Comparison of ENCODE assay signal across 15 cellular contexts in the genomic region with DNA sequence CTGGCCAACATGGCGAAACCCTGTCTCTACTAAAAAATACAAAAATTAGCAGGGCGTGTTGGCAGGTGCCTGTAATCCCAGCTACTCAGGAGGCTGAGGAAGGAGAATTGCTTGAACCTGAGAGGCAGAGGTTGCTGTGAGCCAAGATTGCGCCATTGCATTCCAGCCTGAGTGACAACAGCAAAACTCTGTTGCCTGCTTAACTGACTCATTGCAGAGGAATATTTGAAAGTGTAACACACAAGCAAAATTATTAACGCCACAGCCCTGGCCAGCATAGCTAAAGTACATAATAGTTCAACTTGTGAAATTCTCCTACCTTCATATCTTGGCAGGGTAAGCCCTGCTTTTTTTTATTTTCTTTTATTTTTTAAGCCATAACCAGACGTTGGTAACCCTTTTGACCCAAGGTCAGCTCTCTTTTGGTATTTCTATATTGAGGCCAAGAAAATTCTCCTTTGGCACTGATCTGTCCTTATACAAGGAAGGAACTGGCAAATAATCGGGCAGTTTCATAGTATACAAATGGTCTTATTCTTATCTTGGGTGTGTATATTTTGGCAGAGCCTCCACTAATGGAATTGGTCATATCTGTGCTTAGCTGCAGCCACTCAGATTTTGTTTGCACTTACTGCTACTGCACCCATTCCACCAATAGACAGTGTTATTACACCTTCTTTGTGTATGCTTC. TPM values are rescaled to one million over a fixed set of nuclear protein-coding genes. Genes with fewer than 3 reads are reported as not detected.
DNase-seq lines count a peak whose midpoint lies in the region; ATAC-seq and TF ChIP-seq lines count a peak whose summit lies in the region.
"Had no signal": no experiment of that assay in that cellular context is flagged by ENCODE, and none has a peak within 500 bp of the region (broad histone marks: within the 10 kb centered on the region; RNA-seq: fewer than 3 reads in every experiment).

No MANE protein-coding gene starts in this region.

- H3K27ac Mint-ChIP-seq in MCF 10A (ENCODE audit: low read depth, unreplicated experiment), result peak overlapping the region; percentile 85
- H3K27ac Mint-ChIP-seq: dendritic cell treated with granulocyte-macrophage colony-stimulating factor and Interleukin-4, amounts not matched to agents 40 ng/mL and 50 ng/mL, for 4 days had no signal

- peaks cover 34 to 62% (median 46%) of the 10 kb centered on the region in 4 donors for H3K4me1 ChIP-seq in upper lobe of left lung

- TF ChIP-seq POLR2A in upper lobe of left lung (IDR thresholded peaks at IDR 0.05), result no peak

- H3K27me3 ChIP-seq in kidney epithelial cell (ENCODE audit: control insufficient read depth, insufficient read depth, low read length) (no peaks in the 10 kb centered on the region), upper lobe of left lung (no peaks in the 10 kb centered on the region)

- H3K36me3 Mint-ChIP-seq in MCF 10A (ENCODE audit: insufficient read depth, unreplicated experiment), result peaks cover 6% of the 10 kb centered on the region

- intact Hi-C loops in MCF 10A (cut with micrococcal nuclease), result loop anchor here (5.0 kb wide), 1 partner anchor 122 kb away; no protein-coding TSS in a partner anchor

- H3K36me3 ChIP-seq in kidney epithelial cell (ENCODE audit: control insufficient read depth, insufficient read depth, low read length) (no peaks in the 10 kb centered on the region), upper lobe of left lung (no peaks in the 10 kb centered on the region)

- H3K9me3 Mint-ChIP-seq in MCF 10A (ENCODE audit: unreplicated experiment), result peaks cover 8% of the 10 kb centered on the region
- H3K9me3 Mint-ChIP-seq: dendritic cell treated with granulocyte-macrophage colony-stimulating factor and Interleukin-4, amounts not matched to agents 40 ng/mL and 50 ng/mL, for 4 days had no signal

- peak in 2 of 4 donors; percentile 59 to 69 for TF ChIP-seq EP300 in upper lobe of left lung (IDR thresholded peaks at IDR 0.05)

- H3K4me1 Mint-ChIP-seq in MCF 10A (ENCODE audit: insufficient read depth, unreplicated experiment), result peaks cover 36% of the 10 kb centered on the region

- H3K4me3 ChIP-seq in kidney epithelial cell (ENCODE audit: low read depth, low read length) (no peak overlapping the region), upper lobe of left lung (no peak overlapping the region)

- CTCF ChIA-PET in MCF 10A (lab: Yijun Ruan, JAX), result interaction anchor here (0.7 to 1.6 kb wide), 5 partner anchors 29 to 995 kb away, joined by 3 to 5 read pairs (median 4); no protein-coding TSS in a partner anchor

- DNase-seq in HT1080 (ENCODE audit: low read depth), result peak; percentile 62
- peak; percentile 85 for DNase-seq in MCF 10A (ENCODE audit: unreplicated experiment)
- DNase-seq in kidney epithelial cell (ENCODE audit: low read depth), result peak; percentile 56
- DNase-seq in upper lobe of left lung, result peak in 1 of 2 donors; percentile 86
- DNase-seq in DMS 273 treated with DMSO at 0.1 percent for 48 hours (lab: John Stamatoyannopoulos, UW), result no peak
- no peak for DNase-seq in NCI-H187 (lab: John Stamatoyannopoulos, UW)
- DNase-seq in NCI-H1694 (lab: John Stamatoyannopoulos, UW), result no peak
- DNase-seq: activated T-cell treated with anti-CD3 and anti-CD28 coated beads for 4 hours; DND-41; islet precursor cell; NCI-H510A treated with DMSO at 0.1 percent for 48 hours; stimulated activated naive CD4-positive, alpha-beta T cell had no signal

- no peaks in the 10 kb centered on the region for H3K27me3 Mint-ChIP-seq in MCF 10A (ENCODE audit: insufficient read depth, unreplicated experiment)
- H3K27me3 Mint-ChIP-seq: dendritic cell treated with granulocyte-macrophage colony-stimulating factor and Interleukin-4, amounts not matched to agents 40 ng/mL and 50 ng/mL, for 4 days had no signal

- H3K9me3 ChIP-seq in upper lobe of left lung, result no peaks in the 10 kb centered on the region

- H3K4me3 Mint-ChIP-seq in MCF 10A (ENCODE audit: unreplicated experiment), result no peak overlapping the region
- H3K4me3 Mint-ChIP-seq: dendritic cell treated with granulocyte-macrophage colony-stimulating factor and Interleukin-4, amounts not matched to agents 40 ng/mL and 50 ng/mL, for 4 days had no signal

- TF ChIP-seq CTCF in MCF 10A (IDR thresholded peaks at IDR 0.05; ENCODE audit: unreplicated experiment), result no peak
- no peak for TF ChIP-seq CTCF in kidney epithelial cell (IDR thresholded peaks at IDR 0.05; ENCODE audit: insufficient read depth, low read length, poor library complexity, severe bottlenecking)
- TF ChIP-seq CTCF in upper lobe of left lung (IDR thresholded peaks at IDR 0.05), result no peak

- no TSS peak for BruUV-seq in MCF 10A (replicated peaks; lab: Mats Ljungman, UMichigan)

- POLR2A ChIA-PET in MCF 10A (lab: Yijun Ruan, JAX), result interaction anchor here (0.6 to 1.4 kb wide), 6 partner anchors 13 to 1320 kb away, joined by 3 read pairs; no protein-coding TSS in a partner anchor

- ATAC-seq in upper lobe of left lung (ENCODE audit: low FRiP score in 2 of 2) (peak; percentile 85), HG02840 (IDR thresholded peaks at IDR 0.05; ENCODE audit: low FRiP score, unreplicated experiment) (no peak)

- WGBS in upper lobe of left lung, 2 donors, result 42 to 44% methylated on average over 6 of the region's 6 CpGs

- peak overlapping the region; percentile 86 to 95 (median 91) for H3K27ac ChIP-seq in upper lobe of left lung

RNA-seq across cellular contexts. Expression of gene ADGRF5, which starts 4.0 kb away (rescaled TPM):
- 2.9 and 6.0 TPM in 2 replicates for total RNA-seq in HT1080 (2014; rRNA removed; shearing (Covaris generic))
- 0.77 and 1.4 TPM in 2 replicates for polyA plus RNA-seq in HT1080 (2015; cell fraction: cytosol; rRNA removed)
- 2.1 and 2.5 TPM in 2 replicates for polyA plus RNA-seq in HT1080 (2015; cell fraction: nucleus; rRNA removed)
- total RNA-seq in MCF 10A (2022) (not detected in 2 replicates), kidney epithelial cell (0.13 and 0.48 TPM in 2 replicates), upper lobe of left lung (100 to 1,000 TPM; 107 to 352 (median 215) TPM)
- total RNA-seq: T-helper 2 cell treated with Interferon-gamma antibody and Interleukin-4, amounts not matched to agents 100 ng/mL and 5 ng/mL, for 36 hours had no signal

Comparison
In these comparisons a context has a peak if more than half of its experiments do, and no peak if none do; other contexts are left out.
1. DNase-seq: peak in HT1080 (single experiment), MCF 10A (single experiment) and kidney epithelial cell (single experiment); none in DMS 273 treated with DMSO at 0.1 percent for 48 hours (single experiment), NCI-H187 (0 of 2) and NCI-H1694 (single experiment).
2. RNA of gene ADGRF5, which starts 4.0 kb away (total RNA-seq): 107 to 352 TPM in upper lobe of left lung; 2.9 to 6.0 TPM in HT1080, 0.13 to 0.48 TPM in kidney epithelial cell and not detected in MCF 10A; every median in the first group is over 10 times any median in the second.